In the genomic region with DNA sequence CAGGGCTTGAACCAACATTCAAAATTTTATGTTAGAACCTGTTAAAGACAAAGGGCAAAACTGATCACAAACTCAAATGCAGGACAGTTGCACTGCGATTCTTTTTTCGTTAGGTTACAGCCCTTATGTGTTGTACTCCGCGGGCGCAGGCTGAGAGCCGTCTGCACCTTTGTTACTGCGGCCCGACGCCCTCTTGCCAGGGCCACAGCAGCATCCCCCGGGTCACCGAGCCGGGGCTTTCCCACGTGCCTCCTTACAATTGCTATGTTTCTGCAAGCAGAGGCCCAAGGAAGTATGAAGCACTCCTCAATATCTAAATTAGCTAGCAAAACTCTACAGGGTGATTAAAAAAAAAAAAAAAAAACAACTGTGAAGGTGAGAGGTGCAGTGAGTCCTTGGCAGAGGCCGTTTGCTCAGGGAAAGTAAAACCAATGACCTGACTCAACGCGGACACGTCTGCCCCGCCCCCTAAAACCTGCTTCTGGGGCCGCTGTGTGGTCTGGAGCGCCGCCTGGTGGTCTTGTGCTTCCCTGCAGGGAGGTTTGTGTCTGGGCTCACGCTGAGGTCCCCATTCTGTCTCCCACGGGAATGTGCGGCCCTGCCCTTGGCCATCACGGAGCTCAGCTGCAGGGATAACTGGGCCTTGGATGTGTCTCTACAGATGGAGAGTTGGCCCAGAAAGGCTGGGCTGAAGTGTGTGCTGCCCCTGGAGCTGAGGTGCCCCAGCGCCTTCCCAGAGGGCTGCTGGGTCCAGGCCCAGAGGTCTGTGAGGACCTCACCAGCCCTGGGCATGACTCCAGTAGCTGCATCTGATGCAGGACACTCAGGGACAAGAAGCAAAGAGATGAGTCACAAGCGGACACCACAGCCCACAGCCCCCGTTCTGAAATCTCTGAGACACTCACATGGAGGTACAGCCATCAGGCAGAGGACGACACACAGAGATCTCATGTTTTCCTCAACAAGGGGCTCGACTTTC, we compare ENCODE assay signal across 8 cellular contexts.
DNase-seq lines count a peak whose midpoint lies in the region; ATAC-seq and TF ChIP-seq lines count a peak whose summit lies in the region.

No MANE protein-coding gene starts in this region.

- ATAC-seq in GM19452 (IDR thresholded peaks at IDR 0.05; ENCODE audit: unreplicated experiment) (no peak), GM18517 (IDR thresholded peaks at IDR 0.05; ENCODE audit: unreplicated experiment) (no peak)

- DNase-seq in GM13977 (ENCODE audit: low spot score) (peak; percentile 53), NCI-H1694 (lab: John Stamatoyannopoulos, UW) (peak; percentile 34), cerebellar cortex (ENCODE audit: low spot score) (peak; percentile 46), sigmoid colon (peak; percentile 65), amniotic stem cell (lab: John Stamatoyannopoulos, UW) (no peak)

- no peaks in the 10 kb centered on the region for H3K9me3 ChIP-seq in sigmoid colon

- in situ Hi-C loops in GM13977 (cut with MboI; ENCODE audit: low pct_unique_long_range_greater_than_20kb, low sequenced_read_pairs, unreplicated experiment), result no loop called here

- no peak for TF ChIP-seq POLR2A in sigmoid colon (IDR thresholded peaks at IDR 0.05)

- 32 to 54% methylated on average over 30 of the region's 30 CpGs for WGBS in sigmoid colon, 2 donors

- no peaks in the 10 kb centered on the region for H3K36me3 ChIP-seq in sigmoid colon

- intact Hi-C loops in sigmoid colon (cut with DNase I), result loop anchor here (10.0 kb wide), 1 partner anchor 260 kb away; no protein-coding TSS in a partner anchor

- no peak overlapping the region for H3K27ac ChIP-seq in sigmoid colon

- no peak for TF ChIP-seq EP300 in sigmoid colon (IDR thresholded peaks at IDR 0.05)

- no peaks in the 10 kb centered on the region for H3K27me3 ChIP-seq in sigmoid colon

- H3K4me3 ChIP-seq in WI38 (ENCODE audit: low read depth, low read length) (no peak overlapping the region), sigmoid colon (no peak overlapping the region)

- H3K4me1 ChIP-seq in sigmoid colon, result no peaks in the 10 kb centered on the region

- TF ChIP-seq CTCF in GM13977 (IDR thresholded peaks at IDR 0.05; ENCODE audit: extremely low read depth, insufficient read depth, missing control alignments), result peak; percentile 78
- peak; percentile 20; the same call in 1 of the 2 replicates for TF ChIP-seq CTCF in WI38 (IDR thresholded peaks at IDR 0.05; ENCODE audit: low read depth, low read length)
- TF ChIP-seq CTCF in sigmoid colon (IDR thresholded peaks at IDR 0.05), result peak; percentile 24 to 73 (median 52)

Comparison
In these comparisons a context has a peak if more than half of its experiments do, and no peak if none do; other contexts are left out.
1. CTCF ChIP-seq: peak in every context shown above with its lines; median percentile 78 in GM13977; 52 in sigmoid colon; 20 in WI38.